ENCODE assay signal across 8 cellular contexts in genomic region chr2:44358498-44358897, GRCh38. TPM values are rescaled to one million over a fixed set of nuclear protein-coding genes. Genes with fewer than 3 reads are reported as not detected.
A peak's percentile ranks its signal among the peaks of the same experiment; 100 is the strongest.
DNase-seq lines count a peak whose midpoint lies in the region; ATAC-seq lines count a peak whose summit lies in the region.

No MANE protein-coding gene starts in this region.

- no peaks in the 10 kb centered on the region for H3K27me3 Mint-ChIP-seq in activated CD4-positive, alpha-beta memory T cell treated with anti-CD3 and anti-CD28 coated beads for 36 hours

- DNase-seq in DMS153 (lab: John Stamatoyannopoulos, UW) (peak; percentile 1), DMS153 treated with DMSO at 0.1 percent for 48 hours (lab: John Stamatoyannopoulos, UW; ENCODE audit: unreplicated experiment) (no peak), KG1 (lab: John Stamatoyannopoulos, UW) (peak; percentile 16), glomerular visceral epithelial cell (ENCODE audit: extremely low spot score) (peak; percentile 88), SIG-M5 treated with dmso at 0.1 percent for 504 hours (lab: John Stamatoyannopoulos, UW; ENCODE audit: unreplicated experiment) (no peak), GM19240 (ENCODE audit: insufficient read length, low spot score) (no peak)
- peak; percentile 59 for DNase-seq in activated CD4-positive, alpha-beta memory T cell treated with anti-CD3 and anti-CD28 coated beads for 36 hours

- ATAC-seq in GM21717 (IDR thresholded peaks at IDR 0.05; ENCODE audit: unreplicated experiment), result no peak

- CTCF ChIA-PET in activated CD4-positive, alpha-beta memory T cell treated with anti-CD3 and anti-CD28 coated beads for 36 hours (lab: Charles Lee), result no interaction called here

- POLR2A ChIA-PET in activated CD4-positive, alpha-beta memory T cell treated with anti-CD3 and anti-CD28 coated beads for 36 hours (lab: Charles Lee), result no interaction called here

- no peak overlapping the region for H3K27ac Mint-ChIP-seq in activated CD4-positive, alpha-beta memory T cell treated with anti-CD3 and anti-CD28 coated beads for 36 hours

- peaks cover 36% of the 10 kb centered on the region for H3K4me1 Mint-ChIP-seq in activated CD4-positive, alpha-beta memory T cell treated with anti-CD3 and anti-CD28 coated beads for 36 hours (ENCODE audit: low read depth)

- intact Hi-C loops in activated CD4-positive, alpha-beta memory T cell treated with anti-CD3 and anti-CD28 coated beads for 36 hours (cut with micrococcal nuclease), result no loop called here

- H3K4me3 Mint-ChIP-seq in activated CD4-positive, alpha-beta memory T cell treated with anti-CD3 and anti-CD28 coated beads for 36 hours, result no peak overlapping the region

- no peaks in the 10 kb centered on the region for H3K9me3 Mint-ChIP-seq in activated CD4-positive, alpha-beta memory T cell treated with anti-CD3 and anti-CD28 coated beads for 36 hours

- H3K36me3 Mint-ChIP-seq in activated CD4-positive, alpha-beta memory T cell treated with anti-CD3 and anti-CD28 coated beads for 36 hours, result peaks cover 13% of the 10 kb centered on the region

RNA-seq across cellular contexts. Expression of gene PREPL, which starts 2.8 kb away (rescaled TPM):
- 10 to 100 TPM; 25.2 to 32.1 TPM for total RNA-seq in activated CD4-positive, alpha-beta memory T cell treated with anti-CD3 and anti-CD28 coated beads for 36 hours

RNA-seq across cellular contexts. Expression of gene CAMKMT, which starts 3.2 kb away (rescaled TPM):
- total RNA-seq in activated CD4-positive, alpha-beta memory T cell treated with anti-CD3 and anti-CD28 coated beads for 36 hours, result 10 to 100 TPM in 1 of 2 experiments, 1 to 10 TPM in 1; 9.3 to 11.3 TPM

Comparison
In these comparisons a context has a peak if more than half of its experiments do, and no peak if none do; other contexts are left out.
1. DNase-seq: peak in DMS153 (single experiment), KG1 (single experiment), activated CD4-positive, alpha-beta memory T cell treated with anti-CD3 and anti-CD28 coated beads for 36 hours (single experiment) and glomerular visceral epithelial cell (single experiment); none in DMS153 treated with DMSO at 0.1 percent for 48 hours (single experiment), SIG-M5 treated with dmso at 0.1 percent for 504 hours (single experiment) and GM19240 (single experiment).